In the genomic region with DNA sequence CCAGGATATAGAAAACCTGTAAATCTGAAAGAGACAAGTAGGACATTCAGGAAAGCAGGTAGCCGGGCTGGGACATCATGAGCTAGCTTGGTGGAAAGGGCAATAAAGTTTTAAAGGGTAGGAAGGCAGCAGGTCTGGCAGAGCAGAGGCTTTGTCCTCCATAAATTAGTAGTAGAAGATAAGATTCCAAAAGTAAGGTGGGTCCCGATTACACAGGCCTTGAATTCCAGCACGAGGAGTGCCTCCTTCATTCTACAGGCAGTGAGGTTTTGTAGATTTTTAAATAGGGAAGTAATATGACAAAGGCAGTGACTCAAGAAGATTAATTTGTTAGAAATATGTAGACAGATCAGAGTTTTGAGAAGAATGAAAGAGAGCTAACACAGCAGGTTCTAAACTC, we compare ENCODE assay signal across 12 cellular contexts.
DNase-seq lines count a peak whose midpoint lies in the region; ATAC-seq and TF ChIP-seq lines count a peak whose summit lies in the region.
"Had no signal": no experiment of that assay in that cellular context is flagged by ENCODE, and none has a peak within 500 bp of the region (broad histone marks: within the 10 kb centered on the region; RNA-seq: fewer than 3 reads in every experiment).

No MANE protein-coding gene starts in this region.

- peaks cover 6% of the 10 kb centered on the region; the same call in 1 of the 2 replicates for H3K27me3 ChIP-seq in OCI-LY3 (ENCODE audit: low read depth, low read length)
- H3K27me3 ChIP-seq in smooth muscle cell (ENCODE audit: low read depth), result no peaks in the 10 kb centered on the region
- H3K27me3 ChIP-seq: BE2C had no signal

- TF ChIP-seq CTCF in OCI-LY3 (IDR thresholded peaks at IDR 0.05; ENCODE audit: low read depth, low read length) (no peak), progenitor cell of endocrine pancreas (IDR thresholded peaks at IDR 0.05; ENCODE audit: unreplicated experiment) (no peak), smooth muscle cell (IDR thresholded peaks at IDR 0.05; ENCODE audit: borderline replicate concordance, insufficient read depth, poor library complexity, severe bottlenecking) (no peak)

- peaks cover 7% of the 10 kb centered on the region for H3F3A ChIP-seq in smooth muscle cell (ENCODE audit: low read depth)

- H2AFZ ChIP-seq in OCI-LY3 (ENCODE audit: low read depth, low read length), result no peak overlapping the region
- H2AFZ ChIP-seq in smooth muscle cell (ENCODE audit: low read depth), result no peak overlapping the region

- peaks cover 13% of the 10 kb centered on the region for H3K4me1 Mint-ChIP-seq in progenitor cell of endocrine pancreas (ENCODE audit: low read depth)

- H3K4me1 ChIP-seq in OCI-LY3 (ENCODE audit: low read length), result peaks cover 43% of the 10 kb centered on the region
- peaks cover 5% of the 10 kb centered on the region for H3K4me1 ChIP-seq in smooth muscle cell (ENCODE audit: low read depth)
- H3K4me1 ChIP-seq: BE2C had no signal

- H3K27ac ChIP-seq in OCI-LY3 (ENCODE audit: low read length), result no peak overlapping the region
- H3K27ac ChIP-seq in smooth muscle cell (ENCODE audit: low read depth), result no peak overlapping the region

- DNase-seq in KBM-7, result peak; percentile 11
- no peak for DNase-seq in progenitor cell of endocrine pancreas (ENCODE audit: low spot score, unreplicated experiment)
- no peak for DNase-seq in ACHN
- no peak for DNase-seq in smooth muscle cell (lab: John Stamatoyannopoulos, UW; ENCODE audit: unreplicated experiment)
- DNase-seq: activated gamma-delta T cell, BE2C, hippocampal formation, NCI-H1105, posterior cingulate gyrus had no signal

- H3K36me3 ChIP-seq in OCI-LY3 (replicated peaks; ENCODE audit: low read depth, low read length), result no peaks in the 10 kb centered on the region
- no peaks in the 10 kb centered on the region for H3K36me3 ChIP-seq in smooth muscle cell (ENCODE audit: low read depth)
- H3K36me3 ChIP-seq: BE2C had no signal

- H3K36me3 Mint-ChIP-seq in progenitor cell of endocrine pancreas (ENCODE audit: insufficient read depth), result peaks cover 7% of the 10 kb centered on the region

- no peaks in the 10 kb centered on the region for H3K27me3 Mint-ChIP-seq in progenitor cell of endocrine pancreas

- H4K20me1 ChIP-seq in OCI-LY3 (ENCODE audit: insufficient read depth, low read length) (no peaks in the 10 kb centered on the region), smooth muscle cell (ENCODE audit: low read depth) (no peaks in the 10 kb centered on the region)

- no peak overlapping the region for H3K4me3 Mint-ChIP-seq in progenitor cell of endocrine pancreas (ENCODE audit: low read depth)

- H3K79me2 ChIP-seq in OCI-LY3 (ENCODE audit: low read length) (no peaks in the 10 kb centered on the region), smooth muscle cell (ENCODE audit: low read depth) (no peaks in the 10 kb centered on the region)

- H3K9ac ChIP-seq in OCI-LY3 (ENCODE audit: low read length), result no peak overlapping the region
- no peak overlapping the region for H3K9ac ChIP-seq in smooth muscle cell (ENCODE audit: low read depth)

- H3K27ac Mint-ChIP-seq in progenitor cell of endocrine pancreas, result peak overlapping the region; percentile 84

- 42% methylated on average over 3 of the region's 3 CpGs for WGBS in smooth muscle cell (ENCODE audit: low lambda C conversion rate)

- in situ Hi-C loops in KBM-7 (cut with MboI; ENCODE audit: low pct_unique_long_range_greater_than_20kb, low sequenced_read_pairs) (no loop called here), ACHN (cut with HindIII; ENCODE audit: low pct_ligation_motif_present, low pct_unique_long_range_greater_than_20kb, low sequenced_read_pairs) (no loop called here)

- H3K9me3 Mint-ChIP-seq in progenitor cell of endocrine pancreas (ENCODE audit: low read depth), result peaks cover 4% of the 10 kb centered on the region

- H3K9me3 ChIP-seq in OCI-LY3 (ENCODE audit: insufficient read depth, low read length) (no peaks in the 10 kb centered on the region), smooth muscle cell (replicated peaks; ENCODE audit: low read depth) (no peaks in the 10 kb centered on the region)
- H3K9me3 ChIP-seq: BE2C had no signal

- H3K4me2 ChIP-seq in OCI-LY3 (ENCODE audit: low read length) (peak overlapping the region; percentile 72), smooth muscle cell (no peak overlapping the region)

- ATAC-seq in esophagus mucosa (peak; percentile 42), HG02852 (IDR thresholded peaks at IDR 0.05; ENCODE audit: unreplicated experiment) (no peak)

- H3K4me3 ChIP-seq in OCI-LY3 (ENCODE audit: low read length) (no peak overlapping the region), smooth muscle cell (no peak overlapping the region)
